ENCODE assay signal across 19 cellular contexts in genomic region chr22:46526484-46526839, GRCh38. TPM values are rescaled to one million over a fixed set of nuclear protein-coding genes. Genes with fewer than 3 reads are reported as not detected.
DNase-seq lines count a peak whose midpoint lies in the region; ATAC-seq and TF ChIP-seq lines count a peak whose summit lies in the region.
"Had no signal": no experiment of that assay in that cellular context is flagged by ENCODE, and none has a peak within 500 bp of the region (broad histone marks: within the 10 kb centered on the region; RNA-seq: fewer than 3 reads in every experiment).

No MANE protein-coding gene starts in this region.

- TF ChIP-seq CTCF in WTC11 (IDR thresholded peaks at IDR 0.05) (no peak), endodermal cell (conservative IDR thresholded peaks at IDR 0.05) (no peak)

- WGBS in endodermal cell (ENCODE audit: insufficient coverage in 1 of 2, insufficient read length in 1 of 2), 2 experiments = 84 to 89% methylated on average over 8 of the region's 8 CpGs
- WGBS in trophoblast cell (ENCODE audit: extremely low coverage, insufficient coverage, insufficient read length) = no CpG with 5 or more reads among the region's 8 CpGs

- no peak overlapping the region for H3K27ac ChIP-seq in endodermal cell (ENCODE audit: low read depth, low read length)
- no peak overlapping the region for H3K27ac ChIP-seq in trophoblast cell (ENCODE audit: low read depth, low read length)
- H3K27ac ChIP-seq: BLaER1, GM23248 had no signal

- no peak overlapping the region for H3K4ac ChIP-seq in trophoblast cell (ENCODE audit: low read depth, low read length)

- H3K27me3 ChIP-seq in endodermal cell (ENCODE audit: control insufficient read depth, insufficient read depth, low read length, poor library complexity, severe bottlenecking) (no peaks in the 10 kb centered on the region), trophoblast cell (ENCODE audit: insufficient read depth, low read length) (no peaks in the 10 kb centered on the region)
- H3K27me3 ChIP-seq: BLaER1 had no signal

- H3K23ac ChIP-seq in trophoblast cell (ENCODE audit: low read length) = no peak overlapping the region

- H3K18ac ChIP-seq in trophoblast cell (ENCODE audit: low read length) = peak overlapping the region; percentile 0

- no peak overlapping the region for H2AFZ ChIP-seq in trophoblast cell (ENCODE audit: insufficient read depth, low read length, poor library complexity)
- H2AFZ ChIP-seq: GM23248 had no signal

- peaks cover 18% of the 10 kb centered on the region for H3K27me3 Mint-ChIP-seq in activated naive CD8-positive, alpha-beta T cell treated with anti-CD3 and anti-CD28 coated beads for 36 hours
- peaks cover 18% of the 10 kb centered on the region for H3K27me3 Mint-ChIP-seq in activated naive CD8-positive, alpha-beta T cell treated with anti-CD3 and anti-CD28 coated beads, Interleukin-2, amount 50 U/mL, for 24 hours
- H3K27me3 Mint-ChIP-seq in WTC11 (ENCODE audit: low read depth) (no peaks in the 10 kb centered on the region), endodermal cell (ENCODE audit: insufficient read depth) (no peaks in the 10 kb centered on the region)

- H2BK12ac ChIP-seq in trophoblast cell (ENCODE audit: low read length) = no peak overlapping the region

- no peaks in the 10 kb centered on the region for H3K9me3 ChIP-seq in endodermal cell (ENCODE audit: control insufficient read depth, low read length)
- H3K9me3 ChIP-seq in trophoblast cell (ENCODE audit: insufficient read depth, low read depth, low read length) = no peaks in the 10 kb centered on the region
- H3K9me3 ChIP-seq: BLaER1 had no signal

- H2AK5ac ChIP-seq in trophoblast cell (ENCODE audit: low read length) = no peak overlapping the region

- H4K8ac ChIP-seq in trophoblast cell (ENCODE audit: low read depth, low read length) = no peak overlapping the region

- no peak overlapping the region for H3K9ac ChIP-seq in endodermal cell (ENCODE audit: extremely low read depth, low read length, poor library complexity, severe bottlenecking)
- no peak overlapping the region for H3K9ac ChIP-seq in trophoblast cell (ENCODE audit: low read length)
- H3K9ac ChIP-seq: BLaER1, GM23248 had no signal

- no peak overlapping the region for H4K91ac ChIP-seq in trophoblast cell (ENCODE audit: low read depth, low read length)

- no peak overlapping the region for H3K4me3 Mint-ChIP-seq in activated naive CD8-positive, alpha-beta T cell treated with anti-CD3 and anti-CD28 coated beads for 36 hours
- H3K4me3 Mint-ChIP-seq in activated naive CD8-positive, alpha-beta T cell treated with anti-CD3 and anti-CD28 coated beads, Interleukin-2, amount 50 U/mL, for 24 hours = no peak overlapping the region
- no peak overlapping the region for H3K4me3 Mint-ChIP-seq in WTC11
- no peak overlapping the region for H3K4me3 Mint-ChIP-seq in endodermal cell

- ATAC-seq in activated naive CD8-positive, alpha-beta T cell treated with anti-CD3 and anti-CD28 coated beads, Interleukin-2, amount 50 U/mL, for 24 hours = no peak
- ATAC-seq in WTC11 (no peak), HG02678 (IDR thresholded peaks at IDR 0.05; ENCODE audit: unreplicated experiment) (no peak)
- ATAC-seq: SK-N-SH treated with all-trans-retinoic acid at 6 μM for 48 hours had no signal

- H3K4me2 ChIP-seq in trophoblast cell (ENCODE audit: low read length) = no peak overlapping the region

- H3K4me3 ChIP-seq in endodermal cell (ENCODE audit: low read length) (no peak overlapping the region), trophoblast cell (ENCODE audit: low read depth, low read length) (no peak overlapping the region)
- H3K4me3 ChIP-seq: BLaER1, GM23248 had no signal

- H3K27ac Mint-ChIP-seq in activated naive CD8-positive, alpha-beta T cell treated with anti-CD3 and anti-CD28 coated beads for 36 hours = peak overlapping the region; percentile 62
- no peak overlapping the region for H3K27ac Mint-ChIP-seq in activated naive CD8-positive, alpha-beta T cell treated with anti-CD3 and anti-CD28 coated beads, Interleukin-2, amount 50 U/mL, for 24 hours
- peak overlapping the region; percentile 30; the same call in 1 of the 2 replicates for H3K27ac Mint-ChIP-seq in WTC11
- H3K27ac Mint-ChIP-seq in endodermal cell = peak overlapping the region; percentile 28

- H2BK5ac ChIP-seq in trophoblast cell (ENCODE audit: low read depth, low read length, poor library complexity) = no peak overlapping the region

- H3K9me3 Mint-ChIP-seq in activated naive CD8-positive, alpha-beta T cell treated with anti-CD3 and anti-CD28 coated beads for 36 hours = no peaks in the 10 kb centered on the region
- no peaks in the 10 kb centered on the region for H3K9me3 Mint-ChIP-seq in activated naive CD8-positive, alpha-beta T cell treated with anti-CD3 and anti-CD28 coated beads, Interleukin-2, amount 50 U/mL, for 24 hours
- H3K9me3 Mint-ChIP-seq in WTC11 (no peaks in the 10 kb centered on the region), endodermal cell (no peaks in the 10 kb centered on the region)

- CTCF ChIA-PET in WTC11 (lab: Charles Lee) = interaction anchor here (1.7 kb wide), 1 partner anchor 159 kb away, joined by 7 read pairs; no protein-coding TSS in a partner anchor

- no peaks in the 10 kb centered on the region for H3K79me2 ChIP-seq in trophoblast cell (ENCODE audit: control insufficient read depth, insufficient read depth, low read length, poor library complexity)

- no peaks in the 10 kb centered on the region for H3K36me3 Mint-ChIP-seq in activated naive CD8-positive, alpha-beta T cell treated with anti-CD3 and anti-CD28 coated beads for 36 hours
- no peaks in the 10 kb centered on the region for H3K36me3 Mint-ChIP-seq in activated naive CD8-positive, alpha-beta T cell treated with anti-CD3 and anti-CD28 coated beads, Interleukin-2, amount 50 U/mL, for 24 hours (ENCODE audit: low read depth)
- H3K36me3 Mint-ChIP-seq in WTC11 (peaks cover 8% of the 10 kb centered on the region), endodermal cell (ENCODE audit: low read depth) (peaks cover 20% of the 10 kb centered on the region)

- H3K4me1 ChIP-seq in endodermal cell (ENCODE audit: control insufficient read depth, insufficient read depth, low read length) = peaks cover 5% of the 10 kb centered on the region
- peaks cover 11 to 12% of the 10 kb centered on the region in 2 experiments for H3K4me1 ChIP-seq in trophoblast cell (ENCODE audit: control insufficient read depth in 1 of 2, insufficient read depth in 2 of 2, low read length in 2 of 2)

- no peak overlapping the region for H4K12ac ChIP-seq in trophoblast cell (ENCODE audit: low read depth, low read length)

- no peak overlapping the region for H2BK120ac ChIP-seq in trophoblast cell (ENCODE audit: insufficient read depth, low read length, poor library complexity)

- DNase-seq in activated naive CD8-positive, alpha-beta T cell treated with anti-CD3 and anti-CD28 coated beads for 36 hours = no peak
- DNase-seq in activated naive CD8-positive, alpha-beta T cell treated with anti-CD3 and anti-CD28 coated beads, Interleukin-2, amount 50 U/mL, for 24 hours = no peak
- DNase-seq in WTC11 (ENCODE audit: low spot score) (no peak), endodermal cell (no peak), trophoblast cell (no peak), epidermal melanocyte (ENCODE audit: insufficient read length, low spot score) (no peak), NCI-H345 treated with DMSO at 0.1 percent for 48 hours (lab: John Stamatoyannopoulos, UW; ENCODE audit: unreplicated experiment) (no peak)
- DNase-seq: 8988T; GM23248; KBM-7; MV-4-11; NCI-H1694 treated with DMSO at 0.1 percent for 48 hours; NCI-H510A; NCI-H748 treated with DMSO at 0.1 percent for 48 hours; NK-92 treated with Interleukin-12 subunit alpha and Interleukin-12 subunit beta, amount 100 ng/mL, for 24 hours; SIG-M5 had no signal

- H3K36me3 ChIP-seq in endodermal cell (ENCODE audit: control insufficient read depth, insufficient read depth, low read length) = peaks cover 12% of the 10 kb centered on the region
- no peaks in the 10 kb centered on the region for H3K36me3 ChIP-seq in trophoblast cell (ENCODE audit: control insufficient read depth in 1 of 2, insufficient read depth in 2 of 2, low read length in 2 of 2)
- H3K36me3 ChIP-seq: BLaER1 had no signal

- peaks cover 4% of the 10 kb centered on the region for H3K4me1 Mint-ChIP-seq in activated naive CD8-positive, alpha-beta T cell treated with anti-CD3 and anti-CD28 coated beads for 36 hours
- peaks cover 5% of the 10 kb centered on the region for H3K4me1 Mint-ChIP-seq in activated naive CD8-positive, alpha-beta T cell treated with anti-CD3 and anti-CD28 coated beads, Interleukin-2, amount 50 U/mL, for 24 hours
- H3K4me1 Mint-ChIP-seq in WTC11 (peaks cover 12% of the 10 kb centered on the region; the same call in 1 of the 2 replicates), endodermal cell (peaks cover 28% of the 10 kb centered on the region)

- H3K79me1 ChIP-seq in trophoblast cell (ENCODE audit: low read length) = no peaks in the 10 kb centered on the region

- POLR2A ChIA-PET in WTC11 (lab: Charles Lee) = no interaction called here

- no peak overlapping the region for H3K14ac ChIP-seq in trophoblast cell (ENCODE audit: low read length)

TF ChIP-seq in WTC11, 78 proteins besides CTCF, POLR2A, EP300 and RAD21:
- no peak for TF ChIP-seq HMGA2 (CRISPR knock-in tag; IDR thresholded peaks at IDR 0.05)

RNA-seq across cellular contexts. Expression of gene CELSR1, which starts 11.0 kb away (rescaled TPM):
- under 1 TPM; 0.04 to 0.14 TPM for total RNA-seq in activated naive CD8-positive, alpha-beta T cell treated with anti-CD3 and anti-CD28 coated beads for 36 hours
- total RNA-seq in WTC11 (2021) (16.8 to 20.8 TPM (median 19.9 TPM) in 3 replicates), endodermal cell (10 to 100 TPM; 24.4 to 34.1 TPM)
- 27.1 TPM for polyA plus RNA-seq in endodermal cell (2013, experiment 1 of 2)
- polyA plus RNA-seq in endodermal cell (2013, experiment 2 of 2) = 27.1 TPM
- polyA plus RNA-seq in trophoblast cell (2013) = 28.5 and 29.5 TPM in 2 replicates

Comparison
In these comparisons a context has a peak if more than half of its experiments do, and no peak if none do; other contexts are left out.
1. RNA of gene CELSR1, which starts 11.0 kb away (total RNA-seq): 24.4 to 34.1 TPM in endodermal cell and 16.8 to 20.8 TPM in WTC11; 0.04 to 0.14 TPM in activated naive CD8-positive, alpha-beta T cell treated with anti-CD3 and anti-CD28 coated beads for 36 hours; every median in the first group is over 10 times any median in the second.